Comparison of ENCODE assay signal across 18 cellular contexts in genomic region chr2:166060191-166060590, GRCh38.
"Had no signal": no experiment of that assay in that cellular context is flagged by ENCODE, and none has a peak within 500 bp of the region (broad histone marks: within the 10 kb centered on the region; RNA-seq: fewer than 3 reads in every experiment).

No MANE protein-coding gene starts in this region.

- H3K27ac ChIP-seq: transverse colon, uterus had no signal

- DNase-seq: activated CD4-positive, alpha-beta T cell treated with anti-CD3 and anti-CD28 coated beads for 36 hours; activated CD4-positive, alpha-beta T cell treated with anti-CD3 and anti-CD28 coated beads, Interleukin-2, amount 50 U/mL, for 48 hours; cerebellar nuclear complex; effector CD4-positive, alpha-beta T cell; hypothalamus; retina; stimulated activated naive CD8-positive, alpha-beta T cell treated with anti-CD3 and anti-CD28 coated beads, Interleukin-15, Interleukin-2, amounts not matched to agents 100 U/mL and 50 U/mL, for 24 hours; transverse colon; uterus had no signal

- H3K27ac Mint-ChIP-seq: activated CD4-positive, alpha-beta T cell treated with anti-CD3 and anti-CD28 coated beads for 36 hours; activated naive CD8-positive, alpha-beta T cell; mesothelial cell of epicardium; natural killer cell treated with Interleukin-12 subunit alpha and Interleukin-12 subunit beta and Interleukin-15 and Interleukin-18, amount 100 ng/mL, for 72 hours; T-helper 2 cell treated with Interferon-gamma antibody and Interleukin-4, amounts not matched to agents 5 μg/mL and 100 μg/mL, for 36 hours; WTC11 had no signal

- H3K4me1 Mint-ChIP-seq: activated CD4-positive, alpha-beta T cell treated with anti-CD3 and anti-CD28 coated beads for 36 hours; brain; mesothelial cell of epicardium; WTC11 had no signal

- H3K4me1 ChIP-seq: transverse colon, uterus had no signal

- H3K9me3 ChIP-seq: transverse colon, uterus had no signal

- H3K27me3 Mint-ChIP-seq: brain had no signal

- H3K4me3 Mint-ChIP-seq: activated CD4-positive, alpha-beta T cell treated with anti-CD3 and anti-CD28 coated beads for 36 hours; activated naive CD8-positive, alpha-beta T cell; brain; mesothelial cell of epicardium; natural killer cell treated with Interleukin-12 subunit alpha and Interleukin-12 subunit beta and Interleukin-15 and Interleukin-18, amount 100 ng/mL, for 72 hours; T-helper 2 cell treated with Interferon-gamma antibody and Interleukin-4, amounts not matched to agents 5 μg/mL and 100 μg/mL, for 36 hours; WTC11 had no signal

- H3K27me3 ChIP-seq: transverse colon, uterus had no signal

- H3K9me3 Mint-ChIP-seq: brain; mesothelial cell of epicardium; natural killer cell treated with Interleukin-12 subunit alpha and Interleukin-12 subunit beta and Interleukin-15 and Interleukin-18, amount 100 ng/mL, for 72 hours; T-helper 2 cell treated with Interferon-gamma antibody and Interleukin-4, amounts not matched to agents 5 μg/mL and 100 μg/mL, for 36 hours; WTC11 had no signal

- H3K36me3 Mint-ChIP-seq: activated naive CD8-positive, alpha-beta T cell; brain; mesothelial cell of epicardium; natural killer cell treated with Interleukin-12 subunit alpha and Interleukin-12 subunit beta and Interleukin-15 and Interleukin-18, amount 100 ng/mL, for 72 hours; WTC11 had no signal

- H3K4me3 ChIP-seq: lung, transverse colon, uterus had no signal

- H3K36me3 ChIP-seq: transverse colon, uterus had no signal

- ATAC-seq: activated CD4-positive, alpha-beta T cell treated with anti-CD3 and anti-CD28 coated beads for 36 hours; esophagus mucosa; left lobe of liver; natural killer cell treated with Interleukin-12 subunit alpha and Interleukin-12 subunit beta and Interleukin-15 and Interleukin-18, amount 100 ng/mL, for 72 hours; stimulated activated naive CD8-positive, alpha-beta T cell treated with anti-CD3 and anti-CD28 coated beads, Interleukin-15, Interleukin-2, amounts not matched to agents 100 U/mL and 50 U/mL, for 24 hours; WTC11 had no signal
